Comparison of ENCODE assay signal across 1 cellular context in genomic region chr14:77086017-77086727, GRCh38.
TF ChIP-seq lines count a peak whose summit lies in the region.

No MANE protein-coding gene starts in this region.

TF ChIP-seq in IMR-90, 13 proteins besides CTCF, POLR2A, EP300 and RAD21 (continued from another document):
- no peak for TF ChIP-seq RFX5 (IDR thresholded peaks at IDR 0.05; ENCODE audit: low read depth, low read length)
- no peak for TF ChIP-seq ELK1 (IDR thresholded peaks at IDR 0.05; ENCODE audit: borderline replicate concordance, low read depth, low read length)
- no peak for TF ChIP-seq CEBPB (IDR thresholded peaks at IDR 0.05; ENCODE audit: low read depth, low read length)
TF ChIP-seq in IMR-90: peak in this region for 0.
